ENCODE assay signal across 11 cellular contexts in the genomic region with DNA sequence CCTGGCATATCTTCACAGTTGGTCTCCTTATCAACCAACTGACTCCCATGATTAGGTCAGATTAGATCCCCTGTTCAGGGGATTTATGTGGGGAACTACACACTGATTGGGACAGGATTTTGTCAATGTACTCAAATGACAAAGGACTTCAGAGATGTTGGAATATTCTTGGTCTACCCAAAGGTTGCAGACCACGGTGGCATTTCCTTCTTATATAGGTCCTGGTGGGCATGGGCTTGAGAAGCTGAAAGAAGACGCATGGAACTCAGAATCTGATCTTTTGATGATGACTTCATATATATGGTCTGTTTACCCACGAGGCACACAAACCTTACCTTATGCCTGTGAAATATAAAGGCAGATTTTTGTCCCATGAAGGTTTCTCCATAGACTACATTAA. TPM values are rescaled to one million over a fixed set of nuclear protein-coding genes. Genes with fewer than 3 reads are reported as not detected.
"Had no signal": no experiment of that assay in that cellular context is flagged by ENCODE, and none has a peak within 500 bp of the region (broad histone marks: within the 10 kb centered on the region; RNA-seq: fewer than 3 reads in every experiment).

No MANE protein-coding gene starts in this region.

- H3K36me3 ChIP-seq: HAP-1 had no signal

- H3K27ac ChIP-seq: GM23248 had no signal

- H3K4me3 ChIP-seq: GM23248, GM23338, HAP-1 had no signal

- H3K9ac ChIP-seq: GM23248 had no signal

- ATAC-seq: GM23338, HCT116 had no signal

- H3K4me1 ChIP-seq: HAP-1 had no signal

- H3K9me3 ChIP-seq: HAP-1 had no signal

- DNase-seq: GM23248, GOT3, H7, H9, HCEC 1CT, HFFc6 had no signal

- FAIRE-seq: H1, H54 had no signal

- H3K4me2 ChIP-seq: GM23338 had no signal

- H2AFZ ChIP-seq: GM23248, GM23338 had no signal

RNA-seq across cellular contexts. Expression of a gene that starts 33.4 kb away (rescaled TPM):
- total RNA-seq: GM23248, HFFc6 had no signal
- polyA plus RNA-seq: GM23338 had no signal
